ENCODE assay signal across 28 cellular contexts in genomic region chr14:92302481-92302880, GRCh38. TPM values are rescaled to one million over a fixed set of nuclear protein-coding genes. Genes with fewer than 3 reads are reported as not detected.
"Had no signal": no experiment of that assay in that cellular context is flagged by ENCODE, and none has a peak within 500 bp of the region (broad histone marks: within the 10 kb centered on the region; RNA-seq: fewer than 3 reads in every experiment).

No MANE protein-coding gene starts in this region.

- H3K9me3 Mint-ChIP-seq: mesothelial cell of epicardium; nephron; stimulated activated effector memory CD8-positive, alpha-beta T cell treated with anti-CD3 and anti-CD28 coated beads, Interleukin-12 subunit alpha, Interleukin-12 subunit beta, amount 100 ng/mL, for 72 hours; type B pancreatic cell had no signal

- H3K4me1 ChIP-seq: gastrocnemius medialis, psoas muscle, stomach, tibial artery had no signal

- H3K27me3 ChIP-seq: gastrocnemius medialis, ovary had no signal

- H3K4me3 ChIP-seq: dorsolateral prefrontal cortex, gastrocnemius medialis, mucosa of descending colon, ovary, psoas muscle, stomach, tibial artery had no signal

- ATAC-seq: esophagus mucosa; gastrocnemius medialis; left colon; mucosa of descending colon; naive thymus-derived CD4-positive, alpha-beta T cell; sciatic nerve; stimulated activated effector memory CD8-positive, alpha-beta T cell treated with anti-CD3 and anti-CD28 coated beads, Interleukin-12 subunit alpha, Interleukin-12 subunit beta, amount 100 ng/mL, for 72 hours had no signal

- H3K27ac Mint-ChIP-seq: mesothelial cell of epicardium; nephron; stimulated activated effector memory CD8-positive, alpha-beta T cell treated with anti-CD3 and anti-CD28 coated beads, Interleukin-12 subunit alpha, Interleukin-12 subunit beta, amount 100 ng/mL, for 72 hours; type B pancreatic cell had no signal

- H3K36me3 ChIP-seq: gastrocnemius medialis, ovary, stomach, tibial artery had no signal

- DNase-seq: central memory CD4-positive, alpha-beta T cell; dorsolateral prefrontal cortex; effector CD4-positive, alpha-beta T cell; foreskin fibroblast; gastrocnemius medialis; head of caudate nucleus; hippocampal formation; left colon; mesenchymal stem cell; mucosa of descending colon; naive thymus-derived CD4-positive, alpha-beta T cell; occipital lobe; ovary; psoas muscle; stimulated activated CD4-positive, alpha-beta T cell treated with anti-CD3 and anti-CD28 coated beads, Interleukin-2, amount 100 ng/mL, for 24 hours; stimulated activated CD4-positive, alpha-beta T cell treated with anti-CD3 and anti-CD28 coated beads, Interleukin-4, amount 100 ng/mL, for 24 hours; stimulated activated naive CD4-positive, alpha-beta T cell treated with Interleukin-2 at 50 U/mL for 16 hours; stomach; tibial artery had no signal

- H3K27ac ChIP-seq: dorsolateral prefrontal cortex, epithelial cell of prostate, gastrocnemius medialis, ovary, psoas muscle, stomach, tibial artery had no signal

- H3K4me3 Mint-ChIP-seq: mesothelial cell of epicardium; naive thymus-derived CD4-positive, alpha-beta T cell; nephron; stimulated activated effector memory CD8-positive, alpha-beta T cell treated with anti-CD3 and anti-CD28 coated beads, Interleukin-12 subunit alpha, Interleukin-12 subunit beta, amount 100 ng/mL, for 72 hours; type B pancreatic cell had no signal

- H3K4me1 Mint-ChIP-seq: mesothelial cell of epicardium; nephron; stimulated activated effector memory CD8-positive, alpha-beta T cell treated with anti-CD3 and anti-CD28 coated beads, Interleukin-12 subunit alpha, Interleukin-12 subunit beta, amount 100 ng/mL, for 72 hours had no signal

- H3K36me3 Mint-ChIP-seq: mesothelial cell of epicardium; naive thymus-derived CD4-positive, alpha-beta T cell; stimulated activated effector memory CD8-positive, alpha-beta T cell treated with anti-CD3 and anti-CD28 coated beads, Interleukin-12 subunit alpha, Interleukin-12 subunit beta, amount 100 ng/mL, for 72 hours; type B pancreatic cell had no signal

- H3K9me3 ChIP-seq: gastrocnemius medialis, mucosa of descending colon, ovary, psoas muscle, stomach, tibial artery had no signal

RNA-seq across cellular contexts. Expression of gene SLC24A4, which starts 20.5 kb away (rescaled TPM):
- total RNA-seq: kidney epithelial cell, mesothelial cell of epicardium, renal cortical epithelial cell had no signal
- polyA plus RNA-seq: naive thymus-derived CD4-positive, alpha-beta T cell had no signal
